In the genomic region with DNA sequence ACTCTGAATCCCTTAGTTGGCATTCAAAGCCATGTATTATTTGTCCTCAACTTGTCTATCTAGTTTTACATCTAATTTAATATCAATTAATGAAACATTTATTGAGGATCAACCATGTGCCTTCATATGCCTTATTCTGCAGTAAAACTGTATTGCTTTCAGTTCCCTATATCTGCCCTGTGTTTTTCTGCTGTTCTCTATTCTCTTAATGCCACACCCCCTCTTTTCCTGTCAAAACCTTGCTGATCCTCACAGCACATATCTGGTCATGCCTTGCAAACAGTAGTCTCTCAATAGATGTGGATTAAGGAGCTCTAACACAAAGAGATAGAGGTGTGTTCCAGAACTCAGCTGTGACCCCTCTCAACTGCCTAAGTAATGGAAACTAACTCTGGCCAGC, we compare ENCODE assay signal across 12 cellular contexts. TPM values are rescaled to one million over a fixed set of nuclear protein-coding genes. Genes with fewer than 3 reads are reported as not detected.
DNase-seq lines count a peak whose midpoint lies in the region; ATAC-seq and TF ChIP-seq lines count a peak whose summit lies in the region.
"Had no signal": no experiment of that assay in that cellular context is flagged by ENCODE, and none has a peak within 500 bp of the region (broad histone marks: within the 10 kb centered on the region; RNA-seq: fewer than 3 reads in every experiment).

No MANE protein-coding gene starts in this region.

- peaks cover 8% of the 10 kb centered on the region for H3K27me3 Mint-ChIP-seq in activated CD4-positive, alpha-beta T cell treated with anti-CD3 and anti-CD28 coated beads, Interleukin-2, amount 10 ng/mL, durations not matched to agents 24 days and 14 days
- peaks cover 5% of the 10 kb centered on the region for H3K27me3 Mint-ChIP-seq in type B pancreatic cell

- ATAC-seq in HG02973 (IDR thresholded peaks at IDR 0.05; ENCODE audit: unreplicated experiment): peak; percentile 26
- ATAC-seq: A549, body of pancreas had no signal

- H3K27ac Mint-ChIP-seq in activated CD4-positive, alpha-beta T cell treated with anti-CD3 and anti-CD28 coated beads, Interleukin-2, amount 10 ng/mL, durations not matched to agents 24 days and 14 days: no peak overlapping the region
- peak overlapping the region; percentile 6 for H3K27ac Mint-ChIP-seq in type B pancreatic cell

- H3K4me3 Mint-ChIP-seq in activated CD4-positive, alpha-beta T cell treated with anti-CD3 and anti-CD28 coated beads, Interleukin-2, amount 10 ng/mL, durations not matched to agents 24 days and 14 days: peak overlapping the region; percentile 4
- H3K4me3 Mint-ChIP-seq in type B pancreatic cell: peak overlapping the region; percentile 13

- peaks cover 2% of the 10 kb centered on the region for H3K36me3 Mint-ChIP-seq in activated CD4-positive, alpha-beta T cell treated with anti-CD3 and anti-CD28 coated beads, Interleukin-2, amount 10 ng/mL, durations not matched to agents 24 days and 14 days (ENCODE audit: low read depth)
- H3K36me3 Mint-ChIP-seq in type B pancreatic cell: peaks cover 8% of the 10 kb centered on the region

- H3K4me1 Mint-ChIP-seq in activated CD4-positive, alpha-beta T cell treated with anti-CD3 and anti-CD28 coated beads, Interleukin-2, amount 10 ng/mL, durations not matched to agents 24 days and 14 days: peaks cover 17% of the 10 kb centered on the region
- H3K4me1 Mint-ChIP-seq in type B pancreatic cell (ENCODE audit: unreplicated experiment): peaks cover 12% of the 10 kb centered on the region

- H3K9me3 Mint-ChIP-seq in activated CD4-positive, alpha-beta T cell treated with anti-CD3 and anti-CD28 coated beads, Interleukin-2, amount 10 ng/mL, durations not matched to agents 24 days and 14 days: no peaks in the 10 kb centered on the region
- no peaks in the 10 kb centered on the region for H3K9me3 Mint-ChIP-seq in type B pancreatic cell

- no peak for DNase-seq in activated CD4-positive, alpha-beta T cell treated with anti-CD3 and anti-CD28 coated beads, Interleukin-2, amount 10 ng/mL, durations not matched to agents 24 days and 14 days
- no peak for DNase-seq in activated CD4-positive, alpha-beta T cell treated with anti-CD3 and anti-CD28 coated beads for 4 hours
- DNase-seq in NOMO-1 treated with DMSO at 0.1 percent for 48 hours (lab: John Stamatoyannopoulos, UW; ENCODE audit: unreplicated experiment) (peak; percentile 77), type B pancreatic cell (ENCODE audit: extremely low spot score, unreplicated experiment) (no peak), amniotic stem cell (lab: John Stamatoyannopoulos, UW) (no peak), NCI-H446 treated with DMSO at 0.1 percent for 48 hours (lab: John Stamatoyannopoulos, UW) (no peak)
- DNase-seq in activated effector memory CD4-positive, alpha-beta T cell treated with Interleukin-2 at 50 U/mL for 16 hours: no peak
- DNase-seq: body of pancreas, NCI-H1417 treated with DMSO at 0.1 percent for 48 hours, small intestine had no signal

- intact Hi-C loops in activated CD4-positive, alpha-beta T cell treated with anti-CD3 and anti-CD28 coated beads, Interleukin-2, amount 10 ng/mL, durations not matched to agents 24 days and 14 days (cut with micrococcal nuclease): loop anchor here (5.0 to 10.0 kb wide), 4 partner anchors 81 to 508 kb away; a partner anchor contains a TSS

- no peak for TF ChIP-seq CTCF in type B pancreatic cell (conservative IDR thresholded peaks at IDR 0.05)

RNA-seq across cellular contexts. Expression of a gene that starts 2.0 kb away (rescaled TPM):
- 8.1 and 8.5 TPM in 2 replicates for total RNA-seq in activated CD4-positive, alpha-beta T cell treated with anti-CD3 and anti-CD28 coated beads, Interleukin-2, amount 10 ng/mL, durations not matched to agents 24 days and 14 days
- 13.6 and 15.4 TPM in 2 replicates for total RNA-seq in type B pancreatic cell (ENCODE audit: low replicate concordance)

RNA-seq across cellular contexts. Expression of a gene that starts 2.1 kb away (rescaled TPM):
- total RNA-seq in activated CD4-positive, alpha-beta T cell treated with anti-CD3 and anti-CD28 coated beads, Interleukin-2, amount 10 ng/mL, durations not matched to agents 24 days and 14 days: 2.1 and 3.2 TPM in 2 replicates
- 6.6 and 8.1 TPM in 2 replicates for total RNA-seq in type B pancreatic cell (ENCODE audit: low replicate concordance)
